ENCODE assay signal across 9 cellular contexts in the genomic region with DNA sequence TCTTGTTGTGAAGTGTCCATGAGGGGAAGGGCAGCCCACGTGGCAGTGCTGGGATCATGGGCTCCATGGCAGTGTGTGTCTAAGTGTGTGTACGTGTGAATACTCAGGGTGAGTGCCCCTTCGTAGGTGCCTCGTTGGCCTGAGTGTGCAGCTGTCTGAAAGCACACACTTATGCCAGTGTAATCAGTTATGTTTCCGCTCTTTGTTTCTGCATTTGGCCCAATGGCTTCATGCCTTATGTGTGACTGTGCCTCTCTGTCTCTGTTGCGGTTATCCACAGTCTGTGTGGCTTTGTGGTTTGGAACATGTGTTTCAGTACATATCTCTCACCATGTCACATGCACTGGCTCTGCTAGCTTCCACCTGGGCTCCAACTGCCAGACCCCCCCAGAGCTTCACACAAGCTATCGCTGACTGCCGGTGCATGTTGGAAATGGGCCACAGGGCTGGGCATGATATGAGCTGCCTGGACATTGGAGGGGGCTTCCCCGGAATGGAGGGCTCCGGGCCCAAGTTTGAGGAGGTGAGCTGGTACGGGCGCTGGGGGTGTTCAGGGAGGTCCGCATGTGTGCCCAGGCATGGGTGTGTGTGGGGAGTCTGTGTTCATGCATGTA.
DNase-seq lines count a peak whose midpoint lies in the region; ATAC-seq lines count a peak whose summit lies in the region.
"Had no signal": no experiment of that assay in that cellular context is flagged by ENCODE, and none has a peak within 500 bp of the region (broad histone marks: within the 10 kb centered on the region; RNA-seq: fewer than 3 reads in every experiment).

No MANE protein-coding gene starts in this region.

- no peaks in the 10 kb centered on the region for H3K36me3 Mint-ChIP-seq in activated T-cell treated with anti-CD3 and anti-CD28 coated beads, Interleukin-2, amount 50 U/mL, for 24 hours (ENCODE audit: low read depth)

- H3K4me1 Mint-ChIP-seq in activated T-cell treated with anti-CD3 and anti-CD28 coated beads, Interleukin-2, amount 50 U/mL, for 24 hours (ENCODE audit: low read depth), result peaks cover 16% of the 10 kb centered on the region

- H3K9me3 Mint-ChIP-seq in activated T-cell treated with anti-CD3 and anti-CD28 coated beads, Interleukin-2, amount 50 U/mL, for 24 hours, result no peaks in the 10 kb centered on the region
- H3K9me3 Mint-ChIP-seq: activated naive CD4-positive, alpha-beta T cell treated with anti-CD3 and anti-CD28 coated beads, Interleukin-2, amount 50 U/mL, for 24 hours had no signal

- peak overlapping the region; percentile 41 for H3K27ac Mint-ChIP-seq in activated T-cell treated with anti-CD3 and anti-CD28 coated beads, Interleukin-2, amount 50 U/mL, for 24 hours
- H3K27ac Mint-ChIP-seq: activated naive CD4-positive, alpha-beta T cell treated with anti-CD3 and anti-CD28 coated beads, Interleukin-2, amount 50 U/mL, for 24 hours had no signal

- H3K27me3 Mint-ChIP-seq in activated T-cell treated with anti-CD3 and anti-CD28 coated beads, Interleukin-2, amount 50 U/mL, for 24 hours, result peaks cover 13% of the 10 kb centered on the region

- no peak for DNase-seq in activated T-cell treated with anti-CD3 and anti-CD28 coated beads, Interleukin-2, amount 50 U/mL, for 24 hours
- no peak for DNase-seq in activated T-cell treated with anti-CD3 and anti-CD28 coated beads, Interleukin-2, amount 50 U/mL, for 1 hour
- peak; percentile 46 to 52 for DNase-seq in activated T-cell treated with anti-CD3 and anti-CD28 coated beads, Interleukin-2, amount 50 U/mL, for 48 hours
- DNase-seq in stimulated activated naive CD8-positive, alpha-beta T cell treated with anti-CD3 and anti-CD28 coated beads, Interleukin-15, Interleukin-2, amounts not matched to agents 100 U/mL and 50 U/mL, for 24 hours, result peak; percentile 33
- DNase-seq in T1000 (lab: John Stamatoyannopoulos, UW), result no peak

- ATAC-seq in HG03064 (IDR thresholded peaks at IDR 0.05; ENCODE audit: low read depth, unreplicated experiment) (peak; percentile 61), HG02884 (IDR thresholded peaks at IDR 0.05; ENCODE audit: unreplicated experiment) (no peak), HG03521 (IDR thresholded peaks at IDR 0.05; ENCODE audit: unreplicated experiment) (no peak)
- peak; percentile 66 for ATAC-seq in stimulated activated naive CD8-positive, alpha-beta T cell treated with anti-CD3 and anti-CD28 coated beads, Interleukin-15, Interleukin-2, amounts not matched to agents 100 U/mL and 50 U/mL, for 24 hours

- no peak overlapping the region for H3K4me3 Mint-ChIP-seq in activated T-cell treated with anti-CD3 and anti-CD28 coated beads, Interleukin-2, amount 50 U/mL, for 24 hours
- H3K4me3 Mint-ChIP-seq: activated naive CD4-positive, alpha-beta T cell treated with anti-CD3 and anti-CD28 coated beads, Interleukin-2, amount 50 U/mL, for 24 hours had no signal

Comparison
In these comparisons a context has a peak if more than half of its experiments do, and no peak if none do; other contexts are left out.
1. DNase-seq: peak in activated T-cell treated with anti-CD3 and anti-CD28 coated beads, Interleukin-2, amount 50 U/mL, for 48 hours (2 of 2) and stimulated activated naive CD8-positive, alpha-beta T cell treated with anti-CD3 and anti-CD28 coated beads, Interleukin-15, Interleukin-2, amounts not matched to agents 100 U/mL and 50 U/mL, for 24 hours (single experiment); none in activated T-cell treated with anti-CD3 and anti-CD28 coated beads, Interleukin-2, amount 50 U/mL, for 24 hours (single experiment), activated T-cell treated with anti-CD3 and anti-CD28 coated beads, Interleukin-2, amount 50 U/mL, for 1 hour (single experiment) and T1000 (single experiment).
2. ATAC-seq: peak in HG03064 (single experiment) and stimulated activated naive CD8-positive, alpha-beta T cell treated with anti-CD3 and anti-CD28 coated beads, Interleukin-15, Interleukin-2, amounts not matched to agents 100 U/mL and 50 U/mL, for 24 hours (single experiment); none in HG02884 (single experiment) and HG03521 (single experiment).